In the genomic region with DNA sequence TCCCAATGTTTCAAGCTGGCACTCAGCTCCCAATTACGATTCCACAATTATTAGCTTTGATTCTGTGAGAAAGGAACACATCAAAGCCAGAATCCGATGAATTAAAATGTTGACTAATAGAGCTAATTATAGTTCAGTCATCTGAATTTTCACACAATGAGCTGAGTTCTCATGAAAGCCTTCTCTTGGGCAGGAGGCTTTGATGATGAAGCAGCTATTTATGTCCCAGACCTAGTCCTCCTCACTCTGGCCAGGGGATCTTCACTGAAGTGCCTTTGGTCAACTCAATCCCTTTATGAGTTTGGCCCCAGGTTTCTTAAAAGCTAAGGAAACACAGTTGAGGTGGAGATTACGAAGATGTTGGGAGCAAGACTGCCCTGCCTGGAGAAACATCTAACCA, we compare ENCODE assay signal across 35 cellular contexts.
"Had no signal": no experiment of that assay in that cellular context is flagged by ENCODE, and none has a peak within 500 bp of the region (broad histone marks: within the 10 kb centered on the region; RNA-seq: fewer than 3 reads in every experiment).

No MANE protein-coding gene starts in this region.

- DNase-seq: activated CD4-positive, alpha-beta memory T cell treated with anti-CD3 and anti-CD28 coated beads for 36 hours; activated CD4-positive, alpha-beta T cell treated with anti-CD3 and anti-CD28 coated beads for 36 hours; activated CD4-positive, alpha-beta T cell treated with anti-CD3 and anti-CD28 coated beads, Interleukin-2, amount 10 ng/mL, durations not matched to agents 24 days and 14 days; activated CD4-positive, CD25-positive, alpha-beta regulatory T cell; activated CD4-positive, CD25-positive, alpha-beta regulatory T cell treated with anti-CD3 and anti-CD28 coated beads, Interleukin-2, amount 50 U/mL, for 72 hours; activated CD8-positive, alpha-beta memory T cell treated with anti-CD3 and anti-CD28 coated beads, Interleukin-2, amount 10 ng/mL, durations not matched to agents 7 days and 5 days; activated CD8-positive, alpha-beta memory T cell treated with anti-CD3 and anti-CD28 coated beads, Interleukin-2, amount 50 U/mL, for 4 hours; activated CD8-positive, alpha-beta T cell treated with anti-CD3 and anti-CD28 coated beads, Interleukin-2, amount 10 ng/mL, durations not matched to agents 7 days and 5 days; activated effector memory CD4-positive, alpha-beta T cell treated with anti-CD3 and anti-CD28 coated beads, Interleukin-2, amount 50 U/mL, for 16 hours; activated naive CD4-positive, alpha-beta T cell treated with anti-CD3 and anti-CD28 coated beads, Interleukin-2, amount 10 ng/mL, durations not matched to agents 7 days and 5 days; activated naive CD8-positive, alpha-beta T cell treated with anti-CD3 and anti-CD28 coated beads, Interleukin-2, amount 10 ng/mL, durations not matched to agents 7 days and 5 days; activated T-cell treated with anti-CD3 and anti-CD28 coated beads, Interleukin-2, amount 50 U/mL, for 1 hour; activated T-cell treated with anti-CD3 and anti-CD28 coated beads, Interleukin-2, amount 50 U/mL, for 48 hours; central memory CD4-positive, alpha-beta T cell; cerebellar nuclear complex; colonic mucosa; dorsolateral prefrontal cortex; effector memory CD4-positive, alpha-beta T cell; endodermal cell; foreskin fibroblast; heart right ventricle; T-helper 1 cell; T-helper 17 cell; T1000 had no signal

- H3K36me3 ChIP-seq: ascending aorta, breast epithelium, cardiac muscle cell, colonic mucosa, gastroesophageal sphincter, heart right ventricle had no signal

- H3K27me3 Mint-ChIP-seq: activated CD4-positive, alpha-beta memory T cell treated with anti-CD3 and anti-CD28 coated beads for 36 hours; activated CD8-positive, alpha-beta memory T cell treated with anti-CD3 and anti-CD28 coated beads, Interleukin-2, amount 10 ng/mL, durations not matched to agents 7 days and 5 days; dendritic cell treated with granulocyte-macrophage colony-stimulating factor and Interleukin-4, amounts not matched to agents 40 ng/mL and 50 ng/mL, for 4 days had no signal

- H3K9me3 Mint-ChIP-seq: activated CD4-positive, alpha-beta memory T cell treated with anti-CD3 and anti-CD28 coated beads for 36 hours; activated CD4-positive, alpha-beta T cell treated with anti-CD3 and anti-CD28 coated beads, Interleukin-2, amount 10 ng/mL, durations not matched to agents 24 days and 14 days; activated naive CD4-positive, alpha-beta T cell treated with anti-CD3 and anti-CD28 coated beads, Interleukin-2, amount 10 ng/mL, durations not matched to agents 7 days and 5 days; activated naive CD4-positive, alpha-beta T cell treated with anti-CD3 and anti-CD28 coated beads, Interleukin-2, amount 50 U/mL, for 72 hours; activated naive CD8-positive, alpha-beta T cell treated with anti-CD3 and anti-CD28 coated beads, Interleukin-2, amount 10 ng/mL, durations not matched to agents 7 days and 5 days; activated T-helper 1 cell treated with anti-CD3 and anti-CD28 coated beads, Interleukin-12 subunit alpha, Interleukin-12 subunit beta, Interleukin-2, Interleukin-4 antibody, amounts not matched to agents 30 ng/mL and 10 ng/mL and 1 ng/mL, durations not matched to agents 14 hours and 24 hours and 36 hours; activated T-helper 2 cell treated with anti-CD3 and anti-CD28 coated beads, Interferon-gamma antibody, Interleukin-2, Interleukin-4, amounts not matched to agents 10 μg/mL and 5 μg/mL and 100 μg/mL, durations not matched to agents 14 hours and 24 hours and 36 hours; dendritic cell treated with granulocyte-macrophage colony-stimulating factor and Interleukin-4, amounts not matched to agents 40 ng/mL and 50 ng/mL, for 4 days; T-helper 2 cell treated with Interferon-gamma antibody and Interleukin-4, amounts not matched to agents 5 μg/mL and 100 μg/mL, for 36 hours had no signal

- H3K4me1 ChIP-seq: ascending aorta, breast epithelium, colonic mucosa, gastroesophageal sphincter, heart right ventricle had no signal

- H3K27ac ChIP-seq: ascending aorta, breast epithelium, cardiac muscle cell, colonic mucosa, gastroesophageal sphincter, heart right ventricle had no signal

- H3K9me3 ChIP-seq: ascending aorta, breast epithelium, colonic mucosa, gastroesophageal sphincter, heart right ventricle had no signal

- H3K36me3 Mint-ChIP-seq: activated CD4-positive, alpha-beta memory T cell treated with anti-CD3 and anti-CD28 coated beads for 36 hours; activated naive CD4-positive, alpha-beta T cell treated with anti-CD3 and anti-CD28 coated beads, Interleukin-2, amount 10 ng/mL, durations not matched to agents 7 days and 5 days; activated naive CD4-positive, alpha-beta T cell treated with anti-CD3 and anti-CD28 coated beads, Interleukin-2, amount 50 U/mL, for 72 hours; activated naive CD8-positive, alpha-beta T cell treated with anti-CD3 and anti-CD28 coated beads, Interleukin-2, amount 10 ng/mL, durations not matched to agents 7 days and 5 days; brain had no signal

- H3K4me3 ChIP-seq: ascending aorta, breast epithelium, cardiac muscle cell, colonic mucosa, dorsolateral prefrontal cortex, gastroesophageal sphincter, heart right ventricle had no signal

- H3K4me3 Mint-ChIP-seq: activated CD4-positive, alpha-beta memory T cell treated with anti-CD3 and anti-CD28 coated beads for 36 hours; activated CD4-positive, alpha-beta T cell treated with anti-CD3 and anti-CD28 coated beads for 36 hours; activated CD4-positive, alpha-beta T cell treated with anti-CD3 and anti-CD28 coated beads, Interleukin-2, amount 10 ng/mL, durations not matched to agents 24 days and 14 days; activated CD8-positive, alpha-beta memory T cell treated with anti-CD3 and anti-CD28 coated beads, Interleukin-2, amount 10 ng/mL, durations not matched to agents 7 days and 5 days; activated CD8-positive, alpha-beta T cell treated with anti-CD3 and anti-CD28 coated beads, Interleukin-2, amount 10 ng/mL, durations not matched to agents 7 days and 5 days; activated naive CD4-positive, alpha-beta T cell treated with anti-CD3 and anti-CD28 coated beads, Interleukin-2, amount 10 ng/mL, durations not matched to agents 7 days and 5 days; activated naive CD8-positive, alpha-beta T cell treated with anti-CD3 and anti-CD28 coated beads, Interleukin-2, amount 10 ng/mL, durations not matched to agents 7 days and 5 days; activated T-helper 1 cell treated with anti-CD3 and anti-CD28 coated beads, Interleukin-12 subunit alpha, Interleukin-12 subunit beta, Interleukin-2, Interleukin-4 antibody, amounts not matched to agents 30 ng/mL and 10 ng/mL and 1 ng/mL, durations not matched to agents 14 hours and 24 hours and 36 hours; brain; dendritic cell treated with granulocyte-macrophage colony-stimulating factor and Interleukin-4, amounts not matched to agents 40 ng/mL and 50 ng/mL, for 4 days; endodermal cell; T-helper 17 cell; T-helper 2 cell treated with Interferon-gamma antibody and Interleukin-4, amounts not matched to agents 5 μg/mL and 100 μg/mL, for 36 hours had no signal

- H3K27me3 ChIP-seq: ascending aorta, breast epithelium, cardiac muscle cell, colonic mucosa, dorsolateral prefrontal cortex, gastroesophageal sphincter, heart right ventricle had no signal

- ATAC-seq: activated CD4-positive, alpha-beta T cell treated with anti-CD3 and anti-CD28 coated beads for 36 hours; activated CD8-positive, alpha-beta memory T cell treated with anti-CD3 and anti-CD28 coated beads, Interleukin-2, amount 10 ng/mL, durations not matched to agents 7 days and 5 days; activated CD8-positive, alpha-beta T cell treated with anti-CD3 and anti-CD28 coated beads, Interleukin-2, amount 10 ng/mL, durations not matched to agents 7 days and 5 days; activated naive CD4-positive, alpha-beta T cell treated with anti-CD3 and anti-CD28 coated beads, Interleukin-2, amount 50 U/mL, for 72 hours; esophagus mucosa; gastroesophageal sphincter; heart right ventricle; T-helper 17 cell had no signal

- H3K27ac Mint-ChIP-seq: activated CD4-positive, alpha-beta memory T cell treated with anti-CD3 and anti-CD28 coated beads for 36 hours; activated CD4-positive, alpha-beta T cell treated with anti-CD3 and anti-CD28 coated beads for 36 hours; activated CD4-positive, alpha-beta T cell treated with anti-CD3 and anti-CD28 coated beads, Interleukin-2, amount 10 ng/mL, durations not matched to agents 24 days and 14 days; activated CD8-positive, alpha-beta memory T cell treated with anti-CD3 and anti-CD28 coated beads, Interleukin-2, amount 10 ng/mL, durations not matched to agents 7 days and 5 days; activated CD8-positive, alpha-beta T cell treated with anti-CD3 and anti-CD28 coated beads, Interleukin-2, amount 10 ng/mL, durations not matched to agents 7 days and 5 days; activated naive CD4-positive, alpha-beta T cell treated with anti-CD3 and anti-CD28 coated beads, Interleukin-2, amount 10 ng/mL, durations not matched to agents 7 days and 5 days; activated naive CD4-positive, alpha-beta T cell treated with anti-CD3 and anti-CD28 coated beads, Interleukin-2, amount 50 U/mL, for 72 hours; activated naive CD8-positive, alpha-beta T cell treated with anti-CD3 and anti-CD28 coated beads, Interleukin-2, amount 10 ng/mL, durations not matched to agents 7 days and 5 days; activated T-helper 1 cell treated with anti-CD3 and anti-CD28 coated beads, Interleukin-12 subunit alpha, Interleukin-12 subunit beta, Interleukin-2, Interleukin-4 antibody, amounts not matched to agents 30 ng/mL and 10 ng/mL and 1 ng/mL, durations not matched to agents 14 hours and 24 hours and 36 hours; activated T-helper 2 cell treated with anti-CD3 and anti-CD28 coated beads, Interferon-gamma antibody, Interleukin-2, Interleukin-4, amounts not matched to agents 10 μg/mL and 5 μg/mL and 100 μg/mL, durations not matched to agents 14 hours and 24 hours and 36 hours; dendritic cell treated with granulocyte-macrophage colony-stimulating factor and Interleukin-4, amounts not matched to agents 40 ng/mL and 50 ng/mL, for 4 days; endodermal cell; T-helper 17 cell; T-helper 2 cell treated with Interferon-gamma antibody and Interleukin-4, amounts not matched to agents 5 μg/mL and 100 μg/mL, for 36 hours had no signal
